ENCODE assay signal across 23 cellular contexts in the genomic region with DNA sequence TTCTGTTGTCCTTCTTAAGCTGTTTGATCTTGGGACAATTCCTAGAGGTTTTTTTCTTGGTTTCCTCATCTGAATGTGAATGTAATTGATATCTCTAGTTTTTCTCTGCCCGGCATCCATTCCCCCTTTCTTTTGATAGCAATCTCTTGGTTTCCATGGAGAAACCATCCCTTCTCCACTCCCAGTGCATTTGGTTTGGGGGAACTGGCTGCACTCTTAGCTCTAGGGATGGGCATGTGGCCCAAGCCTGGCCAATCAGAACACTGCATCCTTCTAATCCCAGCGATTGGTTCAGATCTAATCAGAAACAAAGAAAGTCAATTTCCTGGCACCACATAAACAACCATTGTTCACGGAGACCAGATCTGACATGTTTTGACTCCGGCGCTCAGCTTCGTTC. TPM values are rescaled to one million over a fixed set of nuclear protein-coding genes. Genes with fewer than 3 reads are reported as not detected.
DNase-seq lines count a peak whose midpoint lies in the region; ATAC-seq and TF ChIP-seq lines count a peak whose summit lies in the region.
"Had no signal": no experiment of that assay in that cellular context is flagged by ENCODE, and none has a peak within 500 bp of the region (broad histone marks: within the 10 kb centered on the region; RNA-seq: fewer than 3 reads in every experiment).

No MANE protein-coding gene starts in this region.

- H3K9me3 ChIP-seq in BE2C (no peaks in the 10 kb centered on the region), OCI-LY7 (ENCODE audit: low read length) (no peaks in the 10 kb centered on the region), neuronal stem cell (replicated peaks in 1 of 2; ENCODE audit: control insufficient read depth in 2 of 2, insufficient read depth in 1 of 2, low read depth in 1 of 2, low read length in 2 of 2) (no peaks in the 10 kb centered on the region), smooth muscle cell (replicated peaks; ENCODE audit: low read depth) (no peaks in the 10 kb centered on the region)
- H3K9me3 ChIP-seq: SJSA1 had no signal

- H2AFZ ChIP-seq in OCI-LY7 (ENCODE audit: low read length) = peak overlapping the region; percentile 48; the same call in 1 of the 2 replicates
- H2AFZ ChIP-seq in neuronal stem cell (ENCODE audit: low read length) = peak overlapping the region; percentile 67
- H2AFZ ChIP-seq in smooth muscle cell (ENCODE audit: low read depth) = no peak overlapping the region
- H2AFZ ChIP-seq: PC-9 had no signal

- ATAC-seq in esophagus mucosa = peak; percentile 35
- ATAC-seq in GM21447 (IDR thresholded peaks at IDR 0.05; ENCODE audit: unreplicated experiment) = no peak
- ATAC-seq: Right ventricle myocardium inferior had no signal

- H3K27ac ChIP-seq in OCI-LY7 (ENCODE audit: low read depth, low read length, poor library complexity, severe bottlenecking) (no peak overlapping the region), neuronal stem cell (replicated peaks; ENCODE audit: low read length) (no peak overlapping the region), smooth muscle cell (ENCODE audit: low read depth) (no peak overlapping the region)
- H3K27ac ChIP-seq: PC-9, SJSA1 had no signal

- no peak overlapping the region for H3K9ac ChIP-seq in neuronal stem cell (ENCODE audit: low read depth, low read length, poor library complexity)
- H3K9ac ChIP-seq in smooth muscle cell (ENCODE audit: low read depth) = no peak overlapping the region

- intact Hi-C loops in OCI-LY7 (cut with micrococcal nuclease; ENCODE audit: unreplicated experiment) = no loop called here

- H3K79me2 ChIP-seq in OCI-LY7 (ENCODE audit: insufficient read depth, low read depth, low read length) (no peaks in the 10 kb centered on the region), smooth muscle cell (ENCODE audit: low read depth) (no peaks in the 10 kb centered on the region)

- H3K4me2 ChIP-seq in OCI-LY7 (ENCODE audit: low read length) (no peak overlapping the region), neuronal stem cell (ENCODE audit: insufficient read depth, low read length, poor library complexity, severe bottlenecking) (no peak overlapping the region), smooth muscle cell (no peak overlapping the region)
- H3K4me2 ChIP-seq: PC-9 had no signal

- H3K4me1 ChIP-seq in BE2C (peaks cover 17% of the 10 kb centered on the region), OCI-LY7 (ENCODE audit: insufficient read depth, low read length, poor library complexity, severe bottlenecking) (no peaks in the 10 kb centered on the region), neuronal stem cell (ENCODE audit: control insufficient read depth in 2 of 2, insufficient read depth in 1 of 2, low read depth in 1 of 2, low read length in 2 of 2) (peaks cover 2 to 6% of the 10 kb centered on the region in 2 donors), smooth muscle cell (ENCODE audit: low read depth) (no peaks in the 10 kb centered on the region)
- H3K4me1 ChIP-seq: SJSA1 had no signal

- H3K79me1 ChIP-seq in neuronal stem cell (ENCODE audit: low read depth, low read length) = no peaks in the 10 kb centered on the region

- no peaks in the 10 kb centered on the region for H3K9me2 ChIP-seq in OCI-LY7 (ENCODE audit: insufficient read depth, low read length)

- CTCF ChIA-PET in OCI-LY7 (lab: Charles Lee; ENCODE audit: unreplicated experiment) = no interaction called here

- H4K20me1 ChIP-seq in OCI-LY7 (ENCODE audit: insufficient read depth, low read length) (no peaks in the 10 kb centered on the region), smooth muscle cell (ENCODE audit: low read depth) (no peaks in the 10 kb centered on the region)

- no peaks in the 10 kb centered on the region for H3K36me3 Mint-ChIP-seq in progenitor cell of endocrine pancreas (ENCODE audit: insufficient read depth)
- H3K36me3 Mint-ChIP-seq: CD4-positive, alpha-beta memory T cell had no signal

- no peak overlapping the region for H2BK12ac ChIP-seq in neuronal stem cell (ENCODE audit: low read length)

- H3K27me3 Mint-ChIP-seq in progenitor cell of endocrine pancreas = peaks cover 20% of the 10 kb centered on the region

- no peak overlapping the region for H3K27ac Mint-ChIP-seq in progenitor cell of endocrine pancreas

- H2BK15ac ChIP-seq in neuronal stem cell (ENCODE audit: low read length) = no peak overlapping the region

- no peak overlapping the region for H3K23ac ChIP-seq in neuronal stem cell (ENCODE audit: low read depth, low read length, poor library complexity)

- no peak overlapping the region for H2BK120ac ChIP-seq in neuronal stem cell (ENCODE audit: low read depth, low read length)

- no peak overlapping the region for H4K91ac ChIP-seq in neuronal stem cell (ENCODE audit: low read depth, low read length, poor library complexity)

- H3K18ac ChIP-seq in neuronal stem cell (ENCODE audit: low read length) = no peak overlapping the region

- no peak overlapping the region for H2AK5ac ChIP-seq in neuronal stem cell (ENCODE audit: low read depth, low read length)

- no peak overlapping the region for H3K14ac ChIP-seq in neuronal stem cell (ENCODE audit: low read length)

- no peak overlapping the region for H3K4me3 Mint-ChIP-seq in progenitor cell of endocrine pancreas (ENCODE audit: low read depth)
- H3K4me3 Mint-ChIP-seq: CD4-positive, alpha-beta memory T cell had no signal

- peaks cover 6% of the 10 kb centered on the region for H3K9me3 Mint-ChIP-seq in progenitor cell of endocrine pancreas (ENCODE audit: low read depth)

- H3K4ac ChIP-seq in neuronal stem cell (ENCODE audit: low read length) = no peak overlapping the region

- no peak overlapping the region for H2BK5ac ChIP-seq in neuronal stem cell (ENCODE audit: low read length)

- H3K27me3 ChIP-seq in BE2C (no peaks in the 10 kb centered on the region), neuronal stem cell (ENCODE audit: control insufficient read depth in 3 of 3, insufficient read depth in 3 of 3, low read depth in 1 of 3, low read length in 3 of 3) (no peaks in the 10 kb centered on the region), smooth muscle cell (ENCODE audit: low read depth) (no peaks in the 10 kb centered on the region)
- H3K27me3 ChIP-seq: SJSA1 had no signal

- POLR2A ChIA-PET in OCI-LY7 (lab: Charles Lee) = no interaction called here

- H3K36me3 ChIP-seq in BE2C (no peaks in the 10 kb centered on the region), OCI-LY7 (ENCODE audit: insufficient read depth, low read length) (no peaks in the 10 kb centered on the region), neuronal stem cell (replicated peaks in 1 of 2; ENCODE audit: control insufficient read depth in 2 of 2, insufficient read depth in 2 of 2, low read length in 2 of 2) (no peaks in the 10 kb centered on the region), smooth muscle cell (ENCODE audit: low read depth) (no peaks in the 10 kb centered on the region)
- H3K36me3 ChIP-seq: SJSA1 had no signal

- H3K4me1 Mint-ChIP-seq in progenitor cell of endocrine pancreas (ENCODE audit: low read depth) = no peaks in the 10 kb centered on the region
- H3K4me1 Mint-ChIP-seq: CD4-positive, alpha-beta memory T cell had no signal

- H3F3A ChIP-seq in smooth muscle cell (ENCODE audit: low read depth) = no peaks in the 10 kb centered on the region

- BruUV-seq in OCI-LY7 (replicated peaks; lab: Mats Ljungman, UMichigan) = no TSS peak

- TF ChIP-seq CTCF in BE2C (IDR thresholded peaks at IDR 0.05; ENCODE audit: low read depth, low read length) = no peak
- TF ChIP-seq CTCF in OCI-LY7 (conservative IDR thresholded peaks at IDR 0.05; ENCODE audit: low read length) = no peak
- no peak for TF ChIP-seq CTCF in smooth muscle cell (IDR thresholded peaks at IDR 0.05; ENCODE audit: borderline replicate concordance, insufficient read depth, poor library complexity, severe bottlenecking)
- TF ChIP-seq CTCF in progenitor cell of endocrine pancreas (IDR thresholded peaks at IDR 0.05; ENCODE audit: unreplicated experiment) = no peak

- no CpG with 5 or more reads among the region's 6 CpGs for WGBS in neuronal stem cell (ENCODE audit: extremely low coverage in 2 of 2, insufficient read length in 2 of 2, insufficient replicate concordance in 1 of 2), 2 donors
- WGBS in smooth muscle cell (ENCODE audit: low lambda C conversion rate) = 94% methylated on average over 6 of the region's 6 CpGs

- H4K8ac ChIP-seq in neuronal stem cell (ENCODE audit: low read depth, low read length) = no peak overlapping the region

- H3K4me3 ChIP-seq in BE2C (ENCODE audit: low read depth, low read length) (peak overlapping the region; percentile 51), OCI-LY7 (ENCODE audit: low read depth, low read length, poor library complexity, severe bottlenecking) (no peak overlapping the region), neuronal stem cell (ENCODE audit: low read length in 2 of 2) (no peak overlapping the region), smooth muscle cell (no peak overlapping the region)
- H3K4me3 ChIP-seq: PC-9, SJSA1 had no signal

- DNase-seq in BE2C (peak; percentile 76), OCI-LY7 (ENCODE audit: low spot score) (no peak), neuronal stem cell (ENCODE audit: low spot score) (no peak), smooth muscle cell (lab: John Stamatoyannopoulos, UW; ENCODE audit: unreplicated experiment) (no peak), progenitor cell of endocrine pancreas (ENCODE audit: low spot score, unreplicated experiment) (no peak), activated gamma-delta T cell treated with Interleukin-2 at 50 U/mL for 16 hours (no peak)
- DNase-seq: CD4-positive, alpha-beta memory T cell; COR-L47; Kasumi-1; MV-4-11; NCI-H1105; NCI-H1436 treated with DMSO at 0.1 percent for 48 hours; NCI-H187 treated with DMSO at 0.1 percent for 48 hours; NCI-H446; NCI-H774; NK-92 treated with Interleukin-12 subunit alpha and Interleukin-12 subunit beta, amount 100 ng/mL, for 24 hours had no signal

RNA-seq across cellular contexts. Expression of a gene that starts 45.1 kb away (rescaled TPM):
- polyA plus RNA-seq in BE2C (2012; ENCODE audit: insufficient read depth, insufficient read length, low read depth) = 0.82 TPM
- total RNA-seq in OCI-LY7 (2014; rRNA removed; shearing (Covaris generic)) = not detected in 2 replicates
- total RNA-seq in OCI-LY7 (2022) (not detected in 2 replicates), esophagus mucosa (38.9 TPM), smooth muscle cell (0.49 and 4.9 TPM in 2 replicates), progenitor cell of endocrine pancreas (4.1 and 4.5 TPM in 2 replicates)
- polyA plus RNA-seq in neuronal stem cell (2013, experiment 1 of 2) = 8.1 TPM
- 8.2 TPM for polyA plus RNA-seq in neuronal stem cell (2013, experiment 2 of 2)
- polyA plus RNA-seq in smooth muscle cell = 1.1 and 3.1 TPM in 2 replicates
- total RNA-seq: CD4-positive, alpha-beta memory T cell; HT-29 had no signal
- polyA plus RNA-seq: AG04450; CD4-positive, alpha-beta memory T cell had no signal
